ENCODE assay signal across 8 cellular contexts in the genomic region with DNA sequence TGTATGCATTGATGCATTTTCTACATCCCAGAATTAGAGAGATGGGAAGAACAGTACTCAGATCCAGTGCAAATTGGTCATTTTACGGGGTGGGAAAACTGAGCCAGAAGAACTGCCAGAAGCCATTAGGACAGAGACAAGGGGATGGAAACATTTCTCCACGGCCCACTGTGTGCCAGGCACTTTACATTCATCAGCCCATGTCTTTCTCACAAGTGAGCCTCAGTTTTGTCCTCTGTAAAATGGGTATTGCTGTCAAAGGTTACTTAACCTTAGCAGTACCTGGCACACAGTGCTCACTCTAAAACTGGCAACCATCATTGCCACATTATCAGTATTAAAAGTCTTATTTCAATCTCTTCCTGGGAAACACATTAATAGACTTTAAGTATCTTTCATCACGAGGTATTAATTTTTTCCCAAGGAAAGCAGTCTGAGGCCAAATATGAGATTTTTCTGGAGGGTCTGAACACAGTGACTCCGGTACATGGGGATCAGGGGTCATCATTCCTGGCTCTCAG. TPM values are rescaled to one million over a fixed set of nuclear protein-coding genes. Genes with fewer than 3 reads are reported as not detected.
DNase-seq lines count a peak whose midpoint lies in the region; ATAC-seq, FAIRE-seq and TF ChIP-seq lines count a peak whose summit lies in the region.

No MANE protein-coding gene starts in this region.

- no peaks in the 10 kb centered on the region for H3K27me3 ChIP-seq in ascending aorta

- peak overlapping the region; percentile 88 to 89 for H3K4me3 ChIP-seq in ascending aorta

- H3K4me3 Mint-ChIP-seq in immature natural killer cell = peak overlapping the region; percentile 77 to 87 (median 86)
- H3K4me3 Mint-ChIP-seq in stimulated activated naive CD8-positive, alpha-beta T cell treated with anti-CD3 and anti-CD28 coated beads, Interleukin-15, amount 100 ng/mL, for 72 hours = peak overlapping the region; percentile 90 to 93

- no peak for TF ChIP-seq CTCF in ascending aorta (IDR thresholded peaks at IDR 0.05)

- intact Hi-C loops in ascending aorta (cut with DNase I) = loop anchor here (1.0 to 2.0 kb wide), 2 partner anchors 17 to 47 kb away; no protein-coding TSS in a partner anchor

- peaks cover 35 to 38% of the 10 kb centered on the region in 2 donors for H3K36me3 ChIP-seq in ascending aorta

- H3K9me3 ChIP-seq in ascending aorta = no peaks in the 10 kb centered on the region

- H3K4me1 ChIP-seq in ascending aorta = peaks cover 3 to 7% of the 10 kb centered on the region in 2 donors

- no peak for FAIRE-seq in HTR-8/SVneo (lab: Jason Lieb, UNC)

- peaks cover 53 to 60% (median 58%) of the 10 kb centered on the region in 3 donors for H3K27me3 Mint-ChIP-seq in immature natural killer cell (ENCODE audit: low read depth in 3 of 3)
- H3K27me3 Mint-ChIP-seq in stimulated activated naive CD8-positive, alpha-beta T cell treated with anti-CD3 and anti-CD28 coated beads, Interleukin-15, amount 100 ng/mL, for 72 hours = no peaks in the 10 kb centered on the region

- peaks cover 12 to 25% (median 15%) of the 10 kb centered on the region in 3 donors for H3K36me3 Mint-ChIP-seq in immature natural killer cell

- H3K4me1 Mint-ChIP-seq in immature natural killer cell = peaks cover 47 to 57% of the 10 kb centered on the region in 2 donors
- H3K4me1 Mint-ChIP-seq in stimulated activated naive CD8-positive, alpha-beta T cell treated with anti-CD3 and anti-CD28 coated beads, Interleukin-15, amount 100 ng/mL, for 72 hours = peaks cover 51% of the 10 kb centered on the region

- peak; percentile 64 for DNase-seq in LHCN-M2 (ENCODE audit: low read depth)
- DNase-seq in ascending aorta (ENCODE audit: low spot score in 2 of 2) = peak in 1 of 2 donors; percentile 91
- no peak for DNase-seq in immature natural killer cell
- no peak for DNase-seq in stimulated activated naive CD8-positive, alpha-beta T cell treated with anti-CD3 and anti-CD28 coated beads, Interleukin-15, amount 100 ng/mL, for 72 hours
- DNase-seq in SHP77 treated with DMSO at 0.1 percent for 48 hours (lab: John Stamatoyannopoulos, UW) = no peak
- DNase-seq in HTR-8/SVneo (ENCODE audit: insufficient read length, low spot score) = no peak
- no peak for DNase-seq in NCI-H446 treated with DMSO at 0.1 percent for 48 hours (lab: John Stamatoyannopoulos, UW)

- no peaks in the 10 kb centered on the region for H3K9me3 Mint-ChIP-seq in immature natural killer cell
- H3K9me3 Mint-ChIP-seq in stimulated activated naive CD8-positive, alpha-beta T cell treated with anti-CD3 and anti-CD28 coated beads, Interleukin-15, amount 100 ng/mL, for 72 hours = no peaks in the 10 kb centered on the region

- peak overlapping the region; percentile 92 to 99 (median 98) for H3K27ac Mint-ChIP-seq in immature natural killer cell
- H3K27ac Mint-ChIP-seq in stimulated activated naive CD8-positive, alpha-beta T cell treated with anti-CD3 and anti-CD28 coated beads, Interleukin-15, amount 100 ng/mL, for 72 hours = peak overlapping the region; percentile 96 to 99

- no peak for ATAC-seq in stimulated activated naive CD8-positive, alpha-beta T cell treated with anti-CD3 and anti-CD28 coated beads, Interleukin-15, amount 100 ng/mL, for 72 hours
- no peak for ATAC-seq in HG03025 (IDR thresholded peaks at IDR 0.05; ENCODE audit: low FRiP score, unreplicated experiment)

- H3K27ac ChIP-seq in ascending aorta = peak overlapping the region; percentile 97 to 100

RNA-seq across cellular contexts. Expression of gene DUSP1, which starts 5.2 kb away (rescaled TPM):
- total RNA-seq in LHCN-M2 (2014; rRNA removed) = 87.6 and 101 TPM in 2 replicates
- polyA plus RNA-seq in LHCN-M2 (2012) = 74.1 TPM
- total RNA-seq in ascending aorta = 3,919 TPM
- 1,000 to 10,000 TPM in 1 of 3 donors, 100 to 1,000 TPM in 2; 548 to 1,082 (median 887) TPM for polyA plus RNA-seq in immature natural killer cell

Comparison
In these comparisons a context has a peak if more than half of its experiments do, and no peak if none do; other contexts are left out.
1. RNA of gene DUSP1, which starts 5.2 kb away (total RNA-seq): 3,919 TPM in ascending aorta (single experiment); 87.6 to 101 TPM in LHCN-M2; every median in the first group is over 10 times any median in the second.